27 cellular contexts compared by ENCODE assay signal in the genomic region with DNA sequence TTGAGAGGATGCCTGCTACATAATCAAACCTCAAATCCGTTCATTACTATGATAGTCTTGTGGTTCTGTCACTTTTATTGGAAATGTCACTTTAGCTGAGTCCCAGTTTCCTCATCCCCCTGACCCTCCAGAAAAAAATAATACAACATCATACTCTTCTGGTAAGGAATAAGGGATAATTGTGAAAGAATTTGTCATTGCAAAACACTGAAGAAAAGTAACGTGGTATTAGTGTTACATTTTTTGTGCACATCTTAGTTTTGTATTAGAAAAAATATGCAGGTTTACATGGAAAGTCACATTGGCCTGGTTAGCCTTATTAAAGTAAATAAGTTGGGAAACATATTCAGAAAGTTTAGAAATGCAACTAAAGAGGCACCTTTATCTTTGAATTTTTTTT.
"Had no signal": no experiment of that assay in that cellular context is flagged by ENCODE, and none has a peak within 500 bp of the region (broad histone marks: within the 10 kb centered on the region; RNA-seq: fewer than 3 reads in every experiment).

No MANE protein-coding gene starts in this region.

- H3K4me1 ChIP-seq: breast epithelium had no signal

- H3K27ac ChIP-seq: ascending aorta, breast epithelium had no signal

- H3K9me3 Mint-ChIP-seq: activated B cell treated with CpG ODN at 0.5 μM for 24 hours; activated CD8-positive, alpha-beta T cell treated with anti-CD3 and anti-CD28 coated beads for 36 hours; activated naive CD8-positive, alpha-beta T cell treated with anti-CD3 and anti-CD28 coated beads for 36 hours; activated naive CD8-positive, alpha-beta T cell treated with anti-CD3 and anti-CD28 coated beads, Interleukin-2, amount 50 U/mL, for 24 hours; activated T-cell treated with anti-CD3 and anti-CD28 coated beads, Interleukin-2, amount 50 U/mL, for 4 hours; central memory CD8-positive, alpha-beta T cell; T-helper 2 cell treated with Interferon-gamma antibody and Interleukin-4, amounts not matched to agents 5 μg/mL and 100 μg/mL, for 36 hours had no signal

- H3K27me3 ChIP-seq: ascending aorta, breast epithelium had no signal

- H3K36me3 ChIP-seq: ascending aorta, breast epithelium, WERI-Rb-1 had no signal

- H3K27ac Mint-ChIP-seq: activated B cell treated with CpG ODN at 0.5 μM for 24 hours; activated CD8-positive, alpha-beta T cell treated with anti-CD3 and anti-CD28 coated beads for 36 hours; activated naive CD4-positive, alpha-beta T cell treated with anti-CD3 and anti-CD28 coated beads, Interleukin-2, amount 50 U/mL, for 24 hours; activated naive CD8-positive, alpha-beta T cell treated with anti-CD3 and anti-CD28 coated beads for 36 hours; activated naive CD8-positive, alpha-beta T cell treated with anti-CD3 and anti-CD28 coated beads, Interleukin-2, amount 50 U/mL, for 24 hours; activated T-helper 17 cell treated with anti-CD3 and anti-CD28 coated beads, Interleukin-2, amount 50 U/mL, for 72 hours; brain; endodermal cell; T-helper 17 cell; T-helper 2 cell treated with Interferon-gamma antibody and Interleukin-4, amounts not matched to agents 5 μg/mL and 100 μg/mL, for 36 hours had no signal

- H3K4me1 Mint-ChIP-seq: activated B cell treated with CpG ODN at 0.5 μM for 24 hours; activated naive CD4-positive, alpha-beta T cell treated with anti-CD3 and anti-CD28 coated beads, Interleukin-2, amount 50 U/mL, for 24 hours; activated naive CD8-positive, alpha-beta T cell treated with anti-CD3 and anti-CD28 coated beads for 36 hours; activated naive CD8-positive, alpha-beta T cell treated with anti-CD3 and anti-CD28 coated beads, Interleukin-2, amount 50 U/mL, for 24 hours; activated T-helper 17 cell treated with anti-CD3 and anti-CD28 coated beads, Interleukin-2, amount 50 U/mL, for 72 hours; central memory CD8-positive, alpha-beta T cell; T-helper 17 cell had no signal

- H3K27me3 Mint-ChIP-seq: activated B cell treated with CpG ODN at 0.5 μM for 24 hours; activated CD8-positive, alpha-beta T cell treated with anti-CD3 and anti-CD28 coated beads for 36 hours; activated naive CD4-positive, alpha-beta T cell treated with anti-CD3 and anti-CD28 coated beads, Interleukin-2, amount 50 U/mL, for 24 hours; activated naive CD8-positive, alpha-beta T cell treated with anti-CD3 and anti-CD28 coated beads for 36 hours; activated naive CD8-positive, alpha-beta T cell treated with anti-CD3 and anti-CD28 coated beads, Interleukin-2, amount 50 U/mL, for 24 hours; activated T-helper 17 cell treated with anti-CD3 and anti-CD28 coated beads, Interleukin-2, amount 50 U/mL, for 72 hours; brain; central memory CD8-positive, alpha-beta T cell; T-helper 17 cell had no signal

- H3K9me3 ChIP-seq: ascending aorta, breast epithelium had no signal

- DNase-seq: activated B cell treated with CpG ODN at 0.5 μM for 24 hours; activated CD4-positive, alpha-beta T cell treated with anti-CD3 and anti-CD28 coated beads for 48 hours; activated CD4-positive, alpha-beta T cell treated with anti-CD3 and anti-CD28 coated beads, Interleukin-2, amount 50 U/mL, for 1 hour; activated CD4-positive, alpha-beta T cell treated with anti-CD3 and anti-CD28 coated beads, Interleukin-2, amount 50 U/mL, for 48 hours; activated CD8-positive, alpha-beta memory T cell treated with anti-CD3 and anti-CD28 coated beads for 24 hours; activated CD8-positive, alpha-beta T cell treated with anti-CD3 and anti-CD28 coated beads for 36 hours; activated effector memory CD4-positive, alpha-beta T cell treated with Interleukin-2 at 50 U/mL for 16 hours; activated gamma-delta T cell treated with Interleukin-2 at 50 U/mL for 16 hours; activated naive CD4-positive, alpha-beta T cell treated with Interleukin-2 at 50 U/mL for 16 hours; activated naive CD8-positive, alpha-beta T cell treated with anti-CD3 and anti-CD28 coated beads for 36 hours; activated naive CD8-positive, alpha-beta T cell treated with anti-CD3 and anti-CD28 coated beads, Interleukin-2, amount 50 U/mL, for 24 hours; activated T-cell treated with anti-CD3 and anti-CD28 coated beads, Interleukin-2, amount 50 U/mL, for 4 hours; effector CD8-positive, alpha-beta T cell; endodermal cell; foreskin fibroblast; head of caudate nucleus; T-helper 1 cell; T-helper 17 cell; T1000; WERI-Rb-1 had no signal

- H3K4me3 ChIP-seq: ascending aorta, breast epithelium had no signal

- H3K36me3 Mint-ChIP-seq: activated naive CD4-positive, alpha-beta T cell treated with anti-CD3 and anti-CD28 coated beads, Interleukin-2, amount 50 U/mL, for 24 hours; activated naive CD8-positive, alpha-beta T cell treated with anti-CD3 and anti-CD28 coated beads for 36 hours; brain had no signal

- H3K4me3 Mint-ChIP-seq: activated B cell treated with CpG ODN at 0.5 μM for 24 hours; activated CD8-positive, alpha-beta T cell treated with anti-CD3 and anti-CD28 coated beads for 36 hours; activated naive CD4-positive, alpha-beta T cell treated with anti-CD3 and anti-CD28 coated beads, Interleukin-2, amount 50 U/mL, for 24 hours; activated naive CD8-positive, alpha-beta T cell treated with anti-CD3 and anti-CD28 coated beads for 36 hours; activated naive CD8-positive, alpha-beta T cell treated with anti-CD3 and anti-CD28 coated beads, Interleukin-2, amount 50 U/mL, for 24 hours; activated T-cell treated with anti-CD3 and anti-CD28 coated beads, Interleukin-2, amount 50 U/mL, for 4 hours; activated T-helper 17 cell treated with anti-CD3 and anti-CD28 coated beads, Interleukin-2, amount 50 U/mL, for 72 hours; brain; central memory CD8-positive, alpha-beta T cell; endodermal cell; T-helper 17 cell; T-helper 2 cell treated with Interferon-gamma antibody and Interleukin-4, amounts not matched to agents 5 μg/mL and 100 μg/mL, for 36 hours had no signal
